In the genomic region with DNA sequence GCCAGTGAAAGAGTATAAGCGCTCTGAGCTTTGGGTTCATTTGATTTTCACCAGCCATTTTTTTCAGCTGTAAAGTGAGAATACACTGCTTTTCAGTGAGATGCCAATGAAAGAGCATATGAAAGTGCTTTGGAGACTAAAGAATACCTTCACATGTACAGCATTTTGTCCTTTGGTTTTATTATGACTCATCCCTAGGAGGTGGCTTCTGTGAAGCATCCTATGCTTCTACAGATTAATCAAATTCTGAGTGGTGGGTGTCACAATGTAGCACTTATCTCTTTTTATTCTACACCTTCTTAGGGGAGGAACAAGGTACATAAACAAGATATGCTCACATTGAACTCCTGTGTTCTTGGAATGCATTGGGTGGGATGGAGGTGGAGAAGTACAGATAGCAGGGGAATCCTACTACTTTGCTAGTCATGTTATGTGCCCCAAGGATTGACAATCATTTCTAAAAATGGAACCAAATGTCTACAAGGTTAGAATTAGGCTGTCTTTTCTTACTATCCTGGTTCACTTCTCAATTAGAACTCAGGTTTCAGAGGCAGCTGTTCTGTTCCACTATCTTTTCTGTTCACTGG, we compare ENCODE assay signal across 18 cellular contexts. TPM values are rescaled to one million over a fixed set of nuclear protein-coding genes. Genes with fewer than 3 reads are reported as not detected.
DNase-seq lines count a peak whose midpoint lies in the region; ATAC-seq, FAIRE-seq and TF ChIP-seq lines count a peak whose summit lies in the region.
"Had no signal": no experiment of that assay in that cellular context is flagged by ENCODE, and none has a peak within 500 bp of the region (broad histone marks: within the 10 kb centered on the region; RNA-seq: fewer than 3 reads in every experiment).

No MANE protein-coding gene starts in this region.

- TF ChIP-seq POLR2A in K562 (conservative IDR thresholded peaks at IDR 0.05), result no peak
- no peak for TF ChIP-seq POLR2A in uterus (IDR thresholded peaks at IDR 0.05)

- no peak overlapping the region for H2AFZ ChIP-seq in K562 (ENCODE audit: low read depth, low read length)

- TF ChIP-seq RAD21 in K562 (CRISPR knock-in tag; conservative IDR thresholded peaks at IDR 0.05 in 1 of 2, IDR thresholded peaks at IDR 0.05 in 1 of 2), result no peak

- no peak for TF ChIP-seq CTCF in GM06990 (IDR thresholded peaks at IDR 0.05; ENCODE audit: insufficient read depth, low read length, poor library complexity, severe bottlenecking)
- TF ChIP-seq CTCF in K562 (IDR thresholded peaks at IDR 0.05 in 2 of 3, conservative IDR thresholded peaks at IDR 0.05 in 1 of 3; ENCODE audit: insufficient read depth in 2 of 3, low read depth in 1 of 3, low read length in 3 of 3), result no peak
- no peak for TF ChIP-seq CTCF in uterus (IDR thresholded peaks at IDR 0.05)

- H3K36me3 ChIP-seq in GM06990 (ENCODE audit: control insufficient read depth, insufficient read depth, low read length) (no peaks in the 10 kb centered on the region), K562 (ENCODE audit: control insufficient read depth, insufficient read depth, low read length) (peaks cover 17% of the 10 kb centered on the region), uterus (no peaks in the 10 kb centered on the region)
- H3K36me3 ChIP-seq: BE2C had no signal

- peaks cover 0 to 20% of the 10 kb centered on the region in 2 experiments; a peak in 4 of 5 replicates for H3K4me1 ChIP-seq in K562 (replicated peaks in 1 of 2; ENCODE audit: control insufficient read depth in 2 of 2, insufficient read depth in 2 of 2, low read length in 2 of 2)
- H3K4me1 ChIP-seq in uterus, result no peaks in the 10 kb centered on the region
- H3K4me1 ChIP-seq: BE2C had no signal

- H3K4me3 ChIP-seq in GM06990 (replicated peaks; ENCODE audit: low read depth, low read length) (no peak overlapping the region), K562 (no peak overlapping the region), uterus (no peak overlapping the region)
- H3K4me3 ChIP-seq: heart left ventricle, upper lobe of left lung had no signal

- FAIRE-seq in K562 (lab: Jason Lieb, UNC), result no peak

- POLR2A ChIA-PET in K562 (lab: Yijun Ruan, JAX), result no interaction called here

- CTCF ChIA-PET in K562 (lab: Yijun Ruan, JAX; ENCODE audit: low intra/inter-chr PET ratio), result no interaction called here

- TF ChIP-seq EP300 in K562 (IDR thresholded peaks at IDR 0.05; ENCODE audit: low read length), result no peak

- H3K9me3 ChIP-seq in K562 (replicated peaks; ENCODE audit: control insufficient read depth, insufficient read depth, low read depth, low read length) (no peaks in the 10 kb centered on the region), uterus (no peaks in the 10 kb centered on the region)
- H3K9me3 ChIP-seq: BE2C, heart left ventricle, upper lobe of left lung had no signal

- ATAC-seq in GM18870 (IDR thresholded peaks at IDR 0.05; ENCODE audit: unreplicated experiment), result peak; percentile 53
- ATAC-seq in HG02938 (IDR thresholded peaks at IDR 0.05; ENCODE audit: unreplicated experiment), result peak; percentile 39
- ATAC-seq in K562, result no peak; the same call in 2 of the 3 replicates
- ATAC-seq in left colon, result no peak
- no peak for ATAC-seq in GM19397 (IDR thresholded peaks at IDR 0.05; ENCODE audit: unreplicated experiment)
- ATAC-seq: Panc1 had no signal

- WGBS in K562 (ENCODE audit: insufficient coverage, low coverage, missing lambda C conversion rate), result 79% methylated on average over 1 of the region's 1 CpG

- H3K9me1 ChIP-seq in K562 (ENCODE audit: control insufficient read depth, insufficient read depth, low read length), result peaks cover 4% of the 10 kb centered on the region

- no peak overlapping the region for H3K27ac ChIP-seq in K562 (ENCODE audit: extremely low read depth, low read depth, low read length)
- no peak overlapping the region for H3K27ac ChIP-seq in uterus
- H3K27ac ChIP-seq: heart left ventricle, upper lobe of left lung had no signal

- no TSS peak for BruUV-seq in K562 (replicated peaks; lab: Mats Ljungman, UMichigan)

- H4K20me1 ChIP-seq in K562 (replicated peaks; ENCODE audit: control insufficient read depth, insufficient read depth, low read length), result peaks cover 4% of the 10 kb centered on the region; the same call in 1 of the 2 replicates

- peak; percentile 33 for DNase-seq in GM06990 (ENCODE audit: extremely low read depth, insufficient read length)
- DNase-seq in K562 (ENCODE audit: extremely low read depth in 1 of 4, low spot score in 3 of 4), result peak in 1 of 4 experiments; percentile 14
- DNase-seq in ecto neural progenitor cell (ENCODE audit: low spot score), result no peak
- no peak for DNase-seq in uterus
- DNase-seq in left colon, result no peak
- DNase-seq: anterior cingulate cortex; BE2C; cortex of kidney; DMS79; erythroblast; heart left ventricle; HFFc6; stimulated activated CD4-positive, alpha-beta T cell treated with anti-CD3 and anti-CD28 coated beads, Interleukin-1b, Interleukin-23, amount 100 ng/mL, for 48 hours; upper lobe of left lung had no signal

- in situ Hi-C loops in K562 (cut with MboI), result no loop called here

- no peak overlapping the region for H3K4me2 ChIP-seq in K562 (ENCODE audit: insufficient read depth, low read length)

- H3K27me3 ChIP-seq in GM06990 (replicated peaks; ENCODE audit: control insufficient read depth, insufficient read depth, low read length) (no peaks in the 10 kb centered on the region), K562 (ENCODE audit: control insufficient read depth in 2 of 2, insufficient read depth in 2 of 2, low read length in 2 of 2) (no peaks in the 10 kb centered on the region), uterus (no peaks in the 10 kb centered on the region)
- H3K27me3 ChIP-seq: BE2C, heart left ventricle, upper lobe of left lung had no signal

- no peak overlapping the region for H3K9ac ChIP-seq in K562 (ENCODE audit: insufficient read depth in 1 of 2, low read depth in 2 of 2, low read length in 2 of 2)

- H3K79me2 ChIP-seq in K562 (ENCODE audit: control insufficient read depth, insufficient read depth, low read length), result peaks cover 83% of the 10 kb centered on the region

- intact Hi-C loops in K562 (cut with micrococcal nuclease) (no loop called here), uterus (cut with DNase I; ENCODE audit: low total_unique reads) (no loop called here), left colon (cut with DNase I, micrococcal nuclease) (no loop called here)

TF ChIP-seq in K562, 482 proteins besides CTCF, POLR2A, EP300 and RAD21 (continues in another document):
- TF ChIP-seq, protein P1, sequence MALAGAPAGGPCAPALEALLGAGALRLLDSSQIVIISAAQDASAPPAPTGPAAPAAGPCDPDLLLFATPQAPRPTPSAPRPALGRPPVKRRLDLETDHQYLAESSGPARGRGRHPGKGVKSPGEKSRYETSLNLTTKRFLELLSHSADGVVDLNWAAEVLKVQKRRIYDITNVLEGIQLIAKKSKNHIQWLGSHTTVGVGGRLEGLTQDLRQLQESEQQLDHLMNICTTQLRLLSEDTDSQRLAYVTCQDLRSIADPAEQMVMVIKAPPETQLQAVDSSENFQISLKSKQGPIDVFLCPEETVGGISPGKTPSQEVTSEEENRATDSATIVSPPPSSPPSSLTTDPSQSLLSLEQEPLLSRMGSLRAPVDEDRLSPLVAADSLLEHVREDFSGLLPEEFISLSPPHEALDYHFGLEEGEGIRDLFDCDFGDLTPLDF (CRISPR knock-in tag; IDR thresholded peaks at IDR 0.05), result no peak

RNA-seq across cellular contexts. Expression of a gene that starts 18.7 kb away (rescaled TPM):
- 15.0 and 29.3 TPM in 2 replicates for total RNA-seq in K562 (2011; cell fraction: chromatin; rRNA removed; ENCODE audit: low replicate concordance)
- 4.5 and 8.6 TPM in 2 replicates for total RNA-seq in K562 (2011; cell fraction: nucleolus; rRNA removed)
- 12.8 and 26.0 TPM in 2 replicates for total RNA-seq in K562 (2011; cell fraction: nucleoplasm; rRNA removed)
- total RNA-seq in K562 (2014; rRNA removed) (20.7 and 37.0 TPM in 2 replicates), K562 (2014; rRNA removed; fragmentation: Illumina TruSeq; extraction: Trizol) (38.0 and 40.3 TPM in 2 replicates), K562 (2015; rRNA removed; fragmentation: Illumina TruSeq; extraction: Trizol) (30.3 and 31.9 TPM in 2 replicates), K562 (2021) (52.3 and 62.5 TPM in 2 replicates), uterus (10 to 100 TPM; 16.1 to 65.3 (median 40.4) TPM), left colon (10 to 100 TPM; 45.7 to 49.4 TPM)
- polyA plus RNA-seq in K562 (2011; rRNA removed) (101 and 105 TPM in 2 replicates), K562 (2014; fragmentation: Illumina TruSeq; extraction: Trizol) (79.0 and 89.1 TPM in 2 replicates), K562 (2014; fragmentation: Nextera tagmentation; extraction: Ambion mirVana) (10 to 100 TPM in 1 of 2 experiments, 1 to 10 TPM in 1; 8.3 to 12.1 TPM), K562 (2014; rRNA removed) (20.9 and 37.2 TPM in 2 replicates)
- 33.2 and 61.8 TPM in 2 replicates for polyA plus RNA-seq in K562 (2011; cell fraction: cytosol; rRNA removed)
- 96.2 and 126 TPM in 2 replicates for polyA plus RNA-seq in K562 (2011; cell fraction: nucleus; rRNA removed)
- polyA plus RNA-seq in K562 (2012), result 36.5 and 64.3 TPM in 2 replicates
- 136 and 153 TPM in 2 replicates for polyA minus RNA-seq in K562 (2011; rRNA and poly(A)+ RNA removed)
- polyA minus RNA-seq in K562 (2011; cell fraction: cytosol; rRNA and poly(A)+ RNA removed), result 42.9 and 45.3 TPM in 2 replicates
- polyA minus RNA-seq in K562 (2011; cell fraction: nucleus; rRNA and poly(A)+ RNA removed), result 9.0 and 16.4 TPM in 2 replicates

Comparison
In these comparisons a context has a peak if more than half of its experiments do, and no peak if none do; other contexts are left out.
1. ATAC-seq: peak in GM18870 (single experiment) and HG02938 (single experiment); none in K562 (single experiment), left colon (single experiment) and GM19397 (single experiment).